Comparison of ENCODE assay signal across 11 cellular contexts in the genomic region with DNA sequence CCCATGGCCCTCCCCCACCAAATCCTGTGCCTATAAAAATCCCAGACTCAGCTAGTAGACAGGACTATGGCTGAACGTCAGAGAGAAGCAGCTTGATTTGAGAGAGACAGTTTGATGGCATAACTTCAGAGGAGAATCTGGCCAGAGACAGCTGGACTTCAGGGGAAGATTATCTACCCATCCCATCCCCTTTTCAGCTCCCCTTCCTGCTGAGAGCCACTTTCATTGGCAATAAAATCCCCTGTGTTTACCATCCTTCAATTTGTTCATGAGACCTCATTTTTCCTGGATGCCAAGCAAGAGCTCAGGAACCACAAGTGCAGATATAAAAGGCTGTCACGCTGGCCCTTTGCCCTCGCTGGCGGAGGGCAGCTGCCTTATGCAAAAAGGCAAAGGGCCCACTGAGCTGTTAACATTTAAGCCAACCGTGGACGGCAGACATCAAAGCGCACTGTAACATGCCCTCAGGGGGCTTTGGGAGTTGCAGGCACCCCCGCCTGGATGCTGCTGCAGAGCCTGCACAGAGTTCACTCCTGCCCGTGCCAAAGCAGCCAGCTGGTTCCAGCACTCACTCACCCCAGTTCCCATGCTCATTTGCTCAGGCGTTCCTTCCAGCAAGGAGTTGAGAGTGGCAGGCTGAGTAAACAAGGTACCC.
DNase-seq lines count a peak whose midpoint lies in the region; ATAC-seq and TF ChIP-seq lines count a peak whose summit lies in the region.
"Had no signal": no experiment of that assay in that cellular context is flagged by ENCODE, and none has a peak within 500 bp of the region (broad histone marks: within the 10 kb centered on the region; RNA-seq: fewer than 3 reads in every experiment).

No MANE protein-coding gene starts in this region.

- no peaks in the 10 kb centered on the region for H3K79me2 ChIP-seq in mammary epithelial cell (ENCODE audit: insufficient read depth, low read length)

- H3K27me3 ChIP-seq in A673 (replicated peaks; ENCODE audit: insufficient read depth, low read depth, low read length, poor library complexity): no peaks in the 10 kb centered on the region
- no peaks in the 10 kb centered on the region for H3K27me3 ChIP-seq in mammary epithelial cell (ENCODE audit: insufficient read depth, low read length)
- no peaks in the 10 kb centered on the region for H3K27me3 ChIP-seq in heart left ventricle

- H4K20me1 ChIP-seq in mammary epithelial cell (ENCODE audit: insufficient read depth, low read length): no peaks in the 10 kb centered on the region

- POLR2A ChIA-PET in A673 (lab: Charles Lee; ENCODE audit: low non-redundant PET): no interaction called here

- H3K36me3 ChIP-seq in A673 (ENCODE audit: insufficient read depth, low read length, poor library complexity, severe bottlenecking) (no peaks in the 10 kb centered on the region), SK-N-MC (ENCODE audit: insufficient read depth, low read length) (peaks cover under 1% of the 10 kb centered on the region; the same call in 1 of the 2 replicates), mammary epithelial cell (ENCODE audit: insufficient read depth, low read length) (no peaks in the 10 kb centered on the region), heart left ventricle (peaks cover 0 to 10% (median 0%) of the 10 kb centered on the region in 9 donors)

- 82% methylated on average over 10 of the region's 10 CpGs for WGBS in mammary epithelial cell (ENCODE audit: low coverage, missing lambda C conversion rate)
- WGBS in heart left ventricle, 4 donors: 89 to 97% (median 94%) methylated on average over 10 of the region's 10 CpGs

- no peak overlapping the region for H2AFZ ChIP-seq in mammary epithelial cell (ENCODE audit: low read depth, low read length)

- H3K36me3 Mint-ChIP-seq in memory B cell: peaks cover 39% of the 10 kb centered on the region

- H3K9me3 ChIP-seq in A673 (ENCODE audit: low read depth, low read length, poor library complexity, severe bottlenecking): no peaks in the 10 kb centered on the region
- H3K9me3 ChIP-seq in SK-N-MC (ENCODE audit: low read depth, low read length): no peaks in the 10 kb centered on the region
- H3K9me3 ChIP-seq in mammary epithelial cell (replicated peaks; ENCODE audit: insufficient read depth, low read length): no peaks in the 10 kb centered on the region
- no peaks in the 10 kb centered on the region for H3K9me3 ChIP-seq in heart left ventricle

- H3K27ac ChIP-seq in A673 (ENCODE audit: low read depth, low read length, poor library complexity, severe bottlenecking) (peak overlapping the region; percentile 82), SK-N-MC (peak overlapping the region; percentile 97), mammary epithelial cell (ENCODE audit: insufficient read depth, low read depth, low read length) (no peak overlapping the region), heart left ventricle (no peak overlapping the region)

- peaks cover 19% of the 10 kb centered on the region for H3K4me1 Mint-ChIP-seq in memory B cell

- CTCF ChIA-PET in A673 (lab: Charles Lee): no interaction called here
- CTCF ChIA-PET in mammary epithelial cell (lab: Charles Lee; ENCODE audit: low non-redundant PET): no interaction called here

- intact Hi-C loops in A673 (cut with micrococcal nuclease; ENCODE audit: unreplicated experiment) (no loop called here), mammary epithelial cell (cut with micrococcal nuclease) (no loop called here), heart left ventricle (cut with DNase I) (no loop called here)

- ATAC-seq in memory B cell (ENCODE audit: low read depth) (no peak), heart left ventricle (no peak), GM18909 (IDR thresholded peaks at IDR 0.05; ENCODE audit: poor library complexity, unreplicated experiment) (no peak)

- H3K4me2 ChIP-seq in mammary epithelial cell (ENCODE audit: insufficient read depth, low read depth, low read length): no peak overlapping the region

- BruUV-seq in A673 (replicated peaks; lab: Mats Ljungman, UMichigan) (no TSS peak), mammary epithelial cell (replicated peaks; lab: Mats Ljungman, UMichigan) (no TSS peak)

- H3K9ac ChIP-seq in SK-N-MC (ENCODE audit: insufficient read length): no peak overlapping the region
- no peak overlapping the region for H3K9ac ChIP-seq in mammary epithelial cell (ENCODE audit: insufficient read depth, low read length)

- TF ChIP-seq CTCF in A673 (conservative IDR thresholded peaks at IDR 0.05; ENCODE audit: low read depth, low read length) (no peak), mammary epithelial cell (conservative IDR thresholded peaks at IDR 0.05 in 1 of 2, IDR thresholded peaks at IDR 0.05 in 1 of 2; ENCODE audit: extremely low read depth in 1 of 2, insufficient read depth in 1 of 2, low read depth in 1 of 2, low read length in 2 of 2) (no peak), heart left ventricle (IDR thresholded peaks at IDR 0.05) (no peak)

- no peak for DNase-seq in A673 (ENCODE audit: low spot score)
- DNase-seq in DMS79 (lab: John Stamatoyannopoulos, UW): peak; percentile 88
- DNase-seq in SK-N-MC (ENCODE audit: low read depth, low spot score): no peak
- no peak for DNase-seq in memory B cell (ENCODE audit: low spot score in 2 of 2)
- no peak for DNase-seq in mammary epithelial cell
- DNase-seq in heart left ventricle: no peak
- DNase-seq in iPS-NIHi7 (ENCODE audit: extremely low spot score): no peak
- DNase-seq: foreskin melanocyte; GF-D8; stimulated activated naive CD4-positive, alpha-beta T cell treated with Interleukin-2 at 50 U/mL for 16 hours had no signal

- TF ChIP-seq POLR2A in heart left ventricle (IDR thresholded peaks at IDR 0.05): no peak

- dilution Hi-C loops in mammary epithelial cell (cut with HindIII; ENCODE audit: low sequenced_read_pairs): loop anchor here (5.0 kb wide), 1 partner anchor 66 kb away; no protein-coding TSS in a partner anchor

- H3K4me3 ChIP-seq in A673 (ENCODE audit: low read depth, low read length, poor library complexity, severe bottlenecking) (no peak overlapping the region), SK-N-MC (peak overlapping the region; percentile 29; the same call in 1 of the 2 replicates), mammary epithelial cell (replicated peaks in 1 of 3; ENCODE audit: insufficient read depth in 1 of 3, low read depth in 2 of 3, low read length in 3 of 3) (no peak overlapping the region), heart left ventricle (no peak overlapping the region)

- in situ Hi-C loops in mammary epithelial cell (cut with MboI; ENCODE audit: low sequenced_read_pairs in 2 of 2): no loop called here

- no peaks in the 10 kb centered on the region for H3K27me3 Mint-ChIP-seq in memory B cell

- H3K27ac Mint-ChIP-seq in memory B cell: peak overlapping the region; percentile 97

- H3K4me3 Mint-ChIP-seq in memory B cell: no peak overlapping the region

- H3K4me1 ChIP-seq in A673 (ENCODE audit: insufficient read depth, low read length, poor library complexity, severe bottlenecking) (peaks cover 91% of the 10 kb centered on the region), mammary epithelial cell (ENCODE audit: insufficient read depth, low read length) (no peaks in the 10 kb centered on the region), heart left ventricle (peaks cover 0 to 24% (median 0%) of the 10 kb centered on the region in 12 donors)

- H3K9me3 Mint-ChIP-seq in memory B cell: no peaks in the 10 kb centered on the region

Comparison
In these comparisons a context has a peak if more than half of its experiments do, and no peak if none do; other contexts are left out.
1. H3K27ac ChIP-seq: peak in A673 (single experiment) and SK-N-MC (single experiment); none in mammary epithelial cell (single experiment) and heart left ventricle (0 of 12).